ENCODE assay signal across 31 cellular contexts in genomic region chr6:137759624-137760023, GRCh38.
"Had no signal": no experiment of that assay in that cellular context is flagged by ENCODE, and none has a peak within 500 bp of the region (broad histone marks: within the 10 kb centered on the region; RNA-seq: fewer than 3 reads in every experiment).

No MANE protein-coding gene starts in this region.

- H3K9me3 ChIP-seq: SJCRH30 had no signal

- H3K36me3 ChIP-seq: brain microvascular endothelial cell, SJCRH30 had no signal

- ATAC-seq: activated CD4-positive, alpha-beta T cell treated with anti-CD3 and anti-CD28 coated beads for 36 hours; activated CD4-positive, CD25-positive, alpha-beta regulatory T cell treated with anti-CD3 and anti-CD28 coated beads, Interleukin-2, amount 50 U/mL, for 24 hours; activated CD8-positive, alpha-beta T cell treated with anti-CD3 and anti-CD28 coated beads, Interleukin-2, amount 10 ng/mL, durations not matched to agents 7 days and 5 days; activated naive CD4-positive, alpha-beta T cell treated with anti-CD3 and anti-CD28 coated beads, Interleukin-2, amount 50 U/mL, for 72 hours; activated naive CD8-positive, alpha-beta T cell treated with anti-CD3 and anti-CD28 coated beads, Interleukin-2, amount 50 U/mL, for 24 hours; activated T-cell treated with anti-CD3 and anti-CD28 coated beads, Interleukin-2, amount 50 U/mL, for 4 hours; WTC11 had no signal

- DNase-seq: activated CD4-positive, alpha-beta T cell treated with anti-CD3 and anti-CD28 coated beads for 36 hours; activated CD4-positive, alpha-beta T cell treated with anti-CD3 and anti-CD28 coated beads, Interleukin-2, amount 10 ng/mL, durations not matched to agents 7 days and 5 days; activated CD4-positive, alpha-beta T cell treated with anti-CD3 and anti-CD28 coated beads, Interleukin-2, amount 50 U/mL, for 48 hours; activated CD8-positive, alpha-beta T cell treated with anti-CD3 and anti-CD28 coated beads, Interleukin-2, amount 10 ng/mL, durations not matched to agents 7 days and 5 days; activated gamma-delta T cell treated with Interleukin-2 at 50 U/mL for 16 hours; activated naive CD4-positive, alpha-beta T cell treated with anti-CD3 and anti-CD28 coated beads for 36 hours; activated naive CD8-positive, alpha-beta T cell treated with anti-CD3 and anti-CD28 coated beads, Interleukin-2, amount 50 U/mL, for 24 hours; activated T-cell treated with anti-CD3 and anti-CD28 coated beads for 4 hours; activated T-cell treated with anti-CD3 and anti-CD28 coated beads, Interleukin-2, amount 50 U/mL, for 4 hours; anterior cingulate cortex; brain microvascular endothelial cell; Karpas-422; KBM-7; NCI-H1048; NCI-H1105 treated with DMSO at 0.1 percent for 48 hours; NCI-H1436; NCI-H1694; NCI-H1930; NCI-H345; NCI-H524 treated with DMSO at 0.1 percent for 48 hours; NK-92 treated with Interleukin-12 subunit alpha and Interleukin-12 subunit beta, amount 100 ng/mL, for 24 hours; OCI-M1; SHP77 had no signal

- H3K4me3 ChIP-seq: SJCRH30, SK-N-MC had no signal

- H3K27me3 Mint-ChIP-seq: activated CD4-positive, alpha-beta T cell treated with anti-CD3 and anti-CD28 coated beads, Interleukin-2, amount 10 ng/mL, durations not matched to agents 7 days and 5 days; activated naive CD8-positive, alpha-beta T cell treated with anti-CD3 and anti-CD28 coated beads, Interleukin-2, amount 50 U/mL, for 24 hours; central memory CD8-positive, alpha-beta T cell had no signal

- H3K4me1 Mint-ChIP-seq: activated CD4-positive, alpha-beta T cell treated with anti-CD3 and anti-CD28 coated beads for 36 hours; WTC11 had no signal

- H3K36me3 Mint-ChIP-seq: WTC11 had no signal

- H3K27me3 ChIP-seq: brain microvascular endothelial cell, SJCRH30 had no signal

- H3K4me3 Mint-ChIP-seq: activated CD4-positive, alpha-beta T cell treated with anti-CD3 and anti-CD28 coated beads for 36 hours; activated CD4-positive, alpha-beta T cell treated with anti-CD3 and anti-CD28 coated beads, Interleukin-2, amount 10 ng/mL, durations not matched to agents 7 days and 5 days; activated CD8-positive, alpha-beta T cell treated with anti-CD3 and anti-CD28 coated beads, Interleukin-2, amount 10 ng/mL, durations not matched to agents 7 days and 5 days; activated naive CD4-positive, alpha-beta T cell treated with anti-CD3 and anti-CD28 coated beads for 36 hours; activated naive CD8-positive, alpha-beta T cell treated with anti-CD3 and anti-CD28 coated beads, Interleukin-2, amount 50 U/mL, for 24 hours; activated T-cell treated with anti-CD3 and anti-CD28 coated beads, Interleukin-2, amount 50 U/mL, for 4 hours; activated T-helper 1 cell treated with anti-CD3 and anti-CD28 coated beads, Interleukin-12 subunit alpha, Interleukin-12 subunit beta, Interleukin-2, Interleukin-4 antibody, amounts not matched to agents 30 ng/mL and 10 ng/mL and 1 ng/mL, durations not matched to agents 14 hours and 24 hours and 36 hours; central memory CD8-positive, alpha-beta T cell; T-helper 2 cell treated with Interferon-gamma antibody and Interleukin-4, amounts not matched to agents 5 μg/mL and 100 μg/mL, for 36 hours; WTC11 had no signal

- H3K27ac Mint-ChIP-seq: activated CD4-positive, alpha-beta T cell treated with anti-CD3 and anti-CD28 coated beads for 36 hours; activated CD4-positive, alpha-beta T cell treated with anti-CD3 and anti-CD28 coated beads, Interleukin-2, amount 10 ng/mL, durations not matched to agents 7 days and 5 days; activated CD8-positive, alpha-beta T cell treated with anti-CD3 and anti-CD28 coated beads, Interleukin-2, amount 10 ng/mL, durations not matched to agents 7 days and 5 days; activated naive CD4-positive, alpha-beta T cell treated with anti-CD3 and anti-CD28 coated beads for 36 hours; activated naive CD4-positive, alpha-beta T cell treated with anti-CD3 and anti-CD28 coated beads, Interleukin-2, amount 50 U/mL, for 72 hours; activated naive CD8-positive, alpha-beta T cell treated with anti-CD3 and anti-CD28 coated beads, Interleukin-2, amount 50 U/mL, for 24 hours; activated T-helper 1 cell treated with anti-CD3 and anti-CD28 coated beads, Interleukin-12 subunit alpha, Interleukin-12 subunit beta, Interleukin-2, Interleukin-4 antibody, amounts not matched to agents 30 ng/mL and 10 ng/mL and 1 ng/mL, durations not matched to agents 14 hours and 24 hours and 36 hours; T-helper 2 cell treated with Interferon-gamma antibody and Interleukin-4, amounts not matched to agents 5 μg/mL and 100 μg/mL, for 36 hours; WTC11 had no signal

- H3K27ac ChIP-seq: brain microvascular endothelial cell, SJCRH30, SK-N-MC had no signal

- H3K9me3 Mint-ChIP-seq: activated CD4-positive, alpha-beta T cell treated with anti-CD3 and anti-CD28 coated beads, Interleukin-2, amount 10 ng/mL, durations not matched to agents 7 days and 5 days; activated naive CD4-positive, alpha-beta T cell treated with anti-CD3 and anti-CD28 coated beads for 36 hours; activated naive CD8-positive, alpha-beta T cell treated with anti-CD3 and anti-CD28 coated beads, Interleukin-2, amount 50 U/mL, for 24 hours; activated T-cell treated with anti-CD3 and anti-CD28 coated beads, Interleukin-2, amount 50 U/mL, for 4 hours; T-helper 2 cell treated with Interferon-gamma antibody and Interleukin-4, amounts not matched to agents 5 μg/mL and 100 μg/mL, for 36 hours; WTC11 had no signal
